Comparison of ENCODE assay signal across 8 cellular contexts in the genomic region with DNA sequence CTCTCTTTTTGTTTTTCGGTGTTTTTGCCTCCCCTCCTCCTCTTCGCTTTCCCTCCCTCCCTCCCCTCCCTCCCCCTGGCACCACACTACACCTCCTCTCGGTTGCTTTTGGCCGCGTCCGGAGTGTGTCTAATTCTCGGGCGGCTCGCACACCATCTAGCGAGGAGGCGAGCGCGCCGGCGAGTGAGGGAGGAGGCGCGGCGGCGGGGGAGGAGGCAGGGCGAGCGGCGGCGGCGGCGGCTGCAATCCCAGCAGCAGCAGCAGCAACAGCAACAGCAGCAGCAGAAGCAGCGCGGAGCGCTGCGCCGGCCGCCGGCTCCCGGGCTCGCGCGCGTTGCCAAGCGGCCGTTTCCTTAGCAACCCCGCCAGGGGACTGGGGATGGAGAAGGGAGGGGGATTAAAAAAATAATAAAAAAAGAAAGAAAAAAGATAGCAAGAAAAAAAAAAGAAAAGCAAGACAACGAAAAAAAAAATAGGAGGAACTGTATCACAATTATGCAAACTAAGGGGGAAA.
A peak's percentile ranks its signal among the peaks of the same experiment; 100 is the strongest.
DNase-seq lines count a peak whose midpoint lies in the region; ATAC-seq and TF ChIP-seq lines count a peak whose summit lies in the region.

No MANE protein-coding gene starts in this region.

- TF ChIP-seq POLR2A in GM18505 (IDR thresholded peaks at IDR 0.05; ENCODE audit: borderline replicate concordance, extremely low read depth, insufficient read depth, insufficient read length), result no peak

- H3K27ac ChIP-seq in skin epidermis, result peak overlapping the region in 20 of 21 experiments; percentile 14 to 91 (median 82)

- H3K4me3 ChIP-seq in choroid plexus epithelial cell (ENCODE audit: low read depth, low read length) (peak overlapping the region; percentile 72), skin epidermis (peak overlapping the region; percentile 50 to 78 (median 55))

- ATAC-seq in GM18505 (IDR thresholded peaks at IDR 0.05; ENCODE audit: unreplicated experiment) (peak; percentile 81), HG02973 (IDR thresholded peaks at IDR 0.05; ENCODE audit: unreplicated experiment) (peak; percentile 70)

- DNase-seq in 8988T, result peak; percentile 14
- peak; percentile 8 for DNase-seq in NCI-H187 treated with DMSO at 0.1 percent for 48 hours (lab: John Stamatoyannopoulos, UW)
- DNase-seq in UCSD-AML1 (lab: John Stamatoyannopoulos, UW; ENCODE audit: unreplicated experiment), result peak; percentile 56
- DNase-seq in choroid plexus epithelial cell (ENCODE audit: low read depth), result peak; percentile 91
- peak; percentile 96 for DNase-seq in islet precursor cell

- TF ChIP-seq CTCF in choroid plexus epithelial cell (conservative IDR thresholded peaks at IDR 0.05; ENCODE audit: low read depth, low read length), result peak; percentile 9

Comparison
In these comparisons a context has a peak if more than half of its experiments do, and no peak if none do; other contexts are left out.
1. Peak in every context shown above with its lines: DNase-seq, ATAC-seq, H3K4me3 ChIP-seq and H3K27ac ChIP-seq.
2. DNase-seq: peak in every context shown above with its lines; median percentile 96 in islet precursor cell; 91 in choroid plexus epithelial cell; 56 in UCSD-AML1; 14 in 8988T; 8 in NCI-H187 treated with DMSO at 0.1 percent for 48 hours.